In the genomic region with DNA sequence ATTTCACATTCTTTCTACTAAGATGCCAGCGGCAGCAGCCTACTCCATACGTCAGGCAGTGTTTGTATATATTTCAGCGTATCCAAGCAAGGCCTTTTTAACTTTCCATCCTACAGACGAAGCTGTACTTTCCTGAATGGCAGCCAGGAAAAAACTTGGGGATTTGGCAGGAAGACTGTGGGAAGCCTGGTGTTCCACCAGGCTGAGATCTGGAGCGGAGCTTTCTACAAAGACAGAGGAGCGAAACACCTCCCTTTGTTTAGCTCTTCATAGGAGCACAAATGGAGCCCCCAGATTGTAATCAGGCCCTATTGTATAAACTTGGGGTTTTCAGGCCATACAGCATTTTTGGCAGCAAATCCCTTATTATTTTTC, we compare ENCODE assay signal across 9 cellular contexts.
DNase-seq lines count a peak whose midpoint lies in the region; ATAC-seq and TF ChIP-seq lines count a peak whose summit lies in the region.
"Had no signal": no experiment of that assay in that cellular context is flagged by ENCODE, and none has a peak within 500 bp of the region (broad histone marks: within the 10 kb centered on the region; RNA-seq: fewer than 3 reads in every experiment).

No MANE protein-coding gene starts in this region.

- POLR2A ChIA-PET in OCI-LY7 (lab: Charles Lee): no interaction called here

- DNase-seq in ELF-1 (ENCODE audit: low read depth, low spot score) (peak; percentile 5), astrocyte of the hippocampus (ENCODE audit: low read depth, low spot score) (peak; percentile 92), left ventricle myocardium inferior (peak; percentile 41), sciatic nerve (ENCODE audit: low spot score) (no peak), SHP77 (lab: John Stamatoyannopoulos, UW) (no peak), OCI-LY7 (ENCODE audit: low spot score) (no peak), substantia nigra (lab: John Stamatoyannopoulos, UW) (no peak), NOMO-1 (lab: John Stamatoyannopoulos, UW; ENCODE audit: unreplicated experiment in 2 of 2) (no peak)

- H3K9me3 ChIP-seq in left ventricle myocardium inferior (replicated peaks): no peaks in the 10 kb centered on the region
- no peaks in the 10 kb centered on the region for H3K9me3 ChIP-seq in OCI-LY7 (ENCODE audit: low read length)

- no peaks in the 10 kb centered on the region for H3K27me3 ChIP-seq in left ventricle myocardium inferior (ENCODE audit: low read depth)

- H3K9me2 ChIP-seq in OCI-LY7 (ENCODE audit: insufficient read depth, low read length): no peaks in the 10 kb centered on the region

- intact Hi-C loops in left ventricle myocardium inferior (cut with micrococcal nuclease) (loop anchor here (10.0 kb wide), 1 partner anchor 171 kb away; the partner anchor contains the start of gene CAV1), sciatic nerve (cut with DNase I) (no loop called here), OCI-LY7 (cut with micrococcal nuclease; ENCODE audit: unreplicated experiment) (no loop called here)

- no peaks in the 10 kb centered on the region for H4K20me1 ChIP-seq in OCI-LY7 (ENCODE audit: insufficient read depth, low read length)

- H3K27ac ChIP-seq in left ventricle myocardium inferior (replicated peaks) (peak overlapping the region; percentile 96), OCI-LY7 (ENCODE audit: low read depth, low read length, poor library complexity, severe bottlenecking) (no peak overlapping the region), substantia nigra (ENCODE audit: low read depth, low read length, poor library complexity, severe bottlenecking) (no peak overlapping the region)

- no TSS peak for BruUV-seq in OCI-LY7 (replicated peaks; lab: Mats Ljungman, UMichigan)

- CTCF ChIA-PET in OCI-LY7 (lab: Charles Lee; ENCODE audit: unreplicated experiment): no interaction called here

- H3K36me3 ChIP-seq in left ventricle myocardium inferior (no peaks in the 10 kb centered on the region), OCI-LY7 (ENCODE audit: insufficient read depth, low read length) (no peaks in the 10 kb centered on the region)

- peak; percentile 63 for TF ChIP-seq CTCF in left ventricle myocardium inferior (IDR thresholded peaks at IDR 0.05; ENCODE audit: borderline replicate concordance)
- TF ChIP-seq CTCF in OCI-LY7 (conservative IDR thresholded peaks at IDR 0.05; ENCODE audit: low read length): no peak

- H3K4me2 ChIP-seq in OCI-LY7 (ENCODE audit: low read length): no peak overlapping the region

- no peak overlapping the region for H2AFZ ChIP-seq in OCI-LY7 (ENCODE audit: low read length)

- H3K4me1 ChIP-seq in left ventricle myocardium inferior: peaks cover 62% of the 10 kb centered on the region
- H3K4me1 ChIP-seq in OCI-LY7 (ENCODE audit: insufficient read depth, low read length, poor library complexity, severe bottlenecking): no peaks in the 10 kb centered on the region

- peak; percentile 64 for ATAC-seq in sciatic nerve
- ATAC-seq: activated T-helper 17 cell treated with anti-CD3 and anti-CD28 coated beads, Interleukin-2, amount 50 U/mL, for 72 hours had no signal

- H3K4me3 ChIP-seq in left ventricle myocardium inferior (peak overlapping the region; percentile 51), OCI-LY7 (ENCODE audit: low read depth, low read length, poor library complexity, severe bottlenecking) (no peak overlapping the region)

- H3K79me2 ChIP-seq in OCI-LY7 (ENCODE audit: insufficient read depth, low read depth, low read length): no peaks in the 10 kb centered on the region

Comparison
In these comparisons a context has a peak if more than half of its experiments do, and no peak if none do; other contexts are left out.
1. DNase-seq: peak in ELF-1 (single experiment), astrocyte of the hippocampus (single experiment) and left ventricle myocardium inferior (single experiment); none in sciatic nerve (single experiment), SHP77 (0 of 2), OCI-LY7 (single experiment), substantia nigra (0 of 49) and NOMO-1 (0 of 2).